18 cellular contexts compared by ENCODE assay signal in the genomic region with DNA sequence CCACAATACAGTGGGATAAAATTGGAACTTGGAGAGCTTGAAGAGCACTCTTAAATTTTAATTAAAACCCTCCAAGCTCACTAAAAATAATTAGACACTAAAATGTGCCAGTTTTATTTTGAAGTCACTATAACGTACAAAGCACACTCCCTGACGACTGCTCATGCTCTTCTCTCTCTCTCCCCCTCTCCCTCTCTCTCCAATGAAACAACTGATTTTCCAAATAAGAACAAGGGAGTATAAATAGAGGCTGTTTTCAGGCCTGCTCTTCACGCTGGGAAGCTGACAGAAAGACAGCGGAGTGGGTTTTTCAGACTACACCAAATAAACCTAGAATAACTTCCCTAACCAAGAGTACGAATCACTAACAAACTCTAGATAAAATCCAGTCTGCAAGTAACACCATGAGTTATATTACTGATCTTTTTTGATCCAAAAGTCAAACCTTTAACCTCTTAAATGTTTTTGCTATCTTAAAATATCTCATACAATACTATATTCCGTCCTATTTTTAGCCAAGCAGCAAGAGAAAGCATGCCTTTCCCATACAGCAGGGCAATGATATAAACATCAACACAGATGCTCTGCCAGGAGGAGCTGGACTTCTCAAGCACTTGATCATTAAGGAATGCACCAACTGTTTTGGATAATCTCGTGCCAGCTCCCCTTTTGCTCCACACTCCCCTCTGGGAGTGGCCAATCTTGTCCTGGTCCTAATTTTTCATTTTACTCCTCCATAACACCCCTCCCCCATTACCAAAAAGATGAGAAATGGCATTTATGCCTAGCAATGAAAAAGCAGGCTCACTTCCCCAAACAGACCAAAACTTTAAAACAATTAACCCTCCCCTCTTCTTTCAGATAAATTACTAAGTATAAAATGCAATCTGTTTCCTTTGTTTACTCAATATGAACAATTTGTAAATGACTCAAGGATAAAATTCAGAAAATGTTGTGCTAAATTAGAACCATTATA.
DNase-seq lines count a peak whose midpoint lies in the region; ATAC-seq and TF ChIP-seq lines count a peak whose summit lies in the region.
"Had no signal": no experiment of that assay in that cellular context is flagged by ENCODE, and none has a peak within 500 bp of the region (broad histone marks: within the 10 kb centered on the region; RNA-seq: fewer than 3 reads in every experiment).

No MANE protein-coding gene starts in this region.

- TF ChIP-seq POLR2A in heart left ventricle (IDR thresholded peaks at IDR 0.05) (no peak), esophagus muscularis mucosa (IDR thresholded peaks at IDR 0.05; ENCODE audit: low read depth) (no peak)

- intact Hi-C loops in heart left ventricle (cut with DNase I): loop anchor here in 1 of 10 donors (5.0 kb wide), 2 partner anchors 53 to 368 kb away; no protein-coding TSS in a partner anchor
- intact Hi-C loops in esophagus muscularis mucosa (cut with DNase I): no loop called here

- H3K4me3 ChIP-seq in GM23338: no peak overlapping the region
- peak overlapping the region in 8 of 12 donors; percentile 5 to 22 (median 17) for H3K4me3 ChIP-seq in heart left ventricle
- no peak overlapping the region for H3K4me3 ChIP-seq in esophagus muscularis mucosa
- H3K4me3 ChIP-seq: PC-9 had no signal

- no peaks in the 10 kb centered on the region for H3K27me3 Mint-ChIP-seq in GM23338 (ENCODE audit: insufficient read depth, low read depth, poor library complexity)
- H3K27me3 Mint-ChIP-seq: activated naive CD8-positive, alpha-beta T cell treated with anti-CD3 and anti-CD28 coated beads for 36 hours; B cell; memory B cell; T-cell had no signal

- H3K27me3 ChIP-seq in GM23338 (ENCODE audit: insufficient read depth): no peaks in the 10 kb centered on the region
- no peaks in the 10 kb centered on the region for H3K27me3 ChIP-seq in heart left ventricle
- no peaks in the 10 kb centered on the region for H3K27me3 ChIP-seq in esophagus muscularis mucosa

- 27 to 33% (median 31%) methylated on average over 7 of the region's 7 CpGs for WGBS in heart left ventricle, 4 donors
- WGBS in esophagus muscularis mucosa: 43% methylated on average over 7 of the region's 7 CpGs

- H3F3A ChIP-seq in GM23338 (replicated peaks; ENCODE audit: low read depth): no peaks in the 10 kb centered on the region

- no peaks in the 10 kb centered on the region for H3K9me3 Mint-ChIP-seq in GM23338
- H3K9me3 Mint-ChIP-seq: activated naive CD8-positive, alpha-beta T cell treated with anti-CD3 and anti-CD28 coated beads for 36 hours had no signal

- no peaks in the 10 kb centered on the region for H3K79me2 ChIP-seq in GM23338 (replicated peaks; ENCODE audit: insufficient read depth)
- H3K79me2 ChIP-seq: parathyroid adenoma had no signal

- no peaks in the 10 kb centered on the region for H3K36me3 Mint-ChIP-seq in GM23338 (ENCODE audit: low read depth)
- H3K36me3 Mint-ChIP-seq: activated naive CD8-positive, alpha-beta T cell treated with anti-CD3 and anti-CD28 coated beads for 36 hours; memory B cell; T-cell had no signal

- no peak for TF ChIP-seq EP300 in esophagus muscularis mucosa (IDR thresholded peaks at IDR 0.05)

- no peaks in the 10 kb centered on the region for H4K20me1 ChIP-seq in GM23338 (replicated peaks; ENCODE audit: insufficient read depth)

- peak overlapping the region; percentile 21; the same call in 1 of the 2 replicates for H2AFZ ChIP-seq in GM23338
- H2AFZ ChIP-seq: parathyroid adenoma, PC-9 had no signal

- DNase-seq in GM23338 (ENCODE audit: low spot score): no peak
- peak; percentile 87 for DNase-seq in NCI-H446 treated with DMSO at 0.1 percent for 48 hours (lab: John Stamatoyannopoulos, UW)
- no peak for DNase-seq in heart left ventricle
- DNase-seq in omental fat pad (ENCODE audit: low spot score): no peak
- DNase-seq in NCI-H2029 treated with DMSO at 0.1 percent for 48 hours (lab: John Stamatoyannopoulos, UW): no peak
- DNase-seq in esophagus muscularis mucosa (ENCODE audit: extremely low spot score): no peak
- DNase-seq in kidney tubule cell (ENCODE audit: low spot score): no peak
- no peak for DNase-seq in T-helper 1 cell
- DNase-seq: activated naive CD8-positive, alpha-beta T cell treated with anti-CD3 and anti-CD28 coated beads for 36 hours; activated T-cell treated with anti-CD3 and anti-CD28 coated beads for 4 hours; DND-41; NCI-H2171 treated with DMSO at 0.1 percent for 48 hours; PC-9; T-cell; trophoblast cell had no signal

- no peaks in the 10 kb centered on the region for H3K9me2 ChIP-seq in GM23338 (ENCODE audit: insufficient read depth)

- TF ChIP-seq CTCF in GM23338 (conservative IDR thresholded peaks at IDR 0.05; ENCODE audit: low read depth in 2 of 2) (no peak), heart left ventricle (IDR thresholded peaks at IDR 0.05) (no peak), omental fat pad (IDR thresholded peaks at IDR 0.05) (no peak), esophagus muscularis mucosa (IDR thresholded peaks at IDR 0.05) (no peak)

- H3K9me3 ChIP-seq in heart left ventricle (no peaks in the 10 kb centered on the region), esophagus muscularis mucosa (no peaks in the 10 kb centered on the region)

- no peak overlapping the region for H3K4me3 Mint-ChIP-seq in GM23338
- H3K4me3 Mint-ChIP-seq: activated naive CD8-positive, alpha-beta T cell treated with anti-CD3 and anti-CD28 coated beads for 36 hours; B cell; memory B cell; T-cell had no signal

- H3K27ac ChIP-seq in GM23338 (ENCODE audit: low read depth) (no peak overlapping the region), heart left ventricle (peak overlapping the region; percentile 35 to 83 (median 59)), esophagus muscularis mucosa (replicated peaks in 1 of 4) (no peak overlapping the region)
- H3K27ac ChIP-seq: parathyroid adenoma, PC-9 had no signal

- no peak overlapping the region; the same call in 1 of the 2 replicates for H3K27ac Mint-ChIP-seq in GM23338
- H3K27ac Mint-ChIP-seq: activated naive CD8-positive, alpha-beta T cell treated with anti-CD3 and anti-CD28 coated beads for 36 hours; B cell; memory B cell; T-cell had no signal

- H3K4me1 Mint-ChIP-seq in GM23338: peaks cover 6% of the 10 kb centered on the region
- H3K4me1 Mint-ChIP-seq: activated naive CD8-positive, alpha-beta T cell treated with anti-CD3 and anti-CD28 coated beads for 36 hours; B cell; memory B cell; T-cell had no signal

- H3K4me2 ChIP-seq in GM23338: no peak overlapping the region
- H3K4me2 ChIP-seq: PC-9 had no signal

- H3K4me1 ChIP-seq in GM23338 (ENCODE audit: insufficient read depth) (no peaks in the 10 kb centered on the region), heart left ventricle (peaks cover 0 to 51% (median 17%) of the 10 kb centered on the region in 12 donors), esophagus muscularis mucosa (peaks cover 0 to 9% (median 4%) of the 10 kb centered on the region in 4 donors)
- H3K4me1 ChIP-seq: parathyroid adenoma had no signal

- no peaks in the 10 kb centered on the region for H3K36me3 ChIP-seq in GM23338 (ENCODE audit: insufficient read depth)
- no peaks in the 10 kb centered on the region for H3K36me3 ChIP-seq in heart left ventricle
- no peaks in the 10 kb centered on the region for H3K36me3 ChIP-seq in esophagus muscularis mucosa

- ATAC-seq in GM23338: no peak
- ATAC-seq in heart left ventricle: peak; percentile 71 to 88 (median 76)
- ATAC-seq in omental fat pad (ENCODE audit: low FRiP score): peak; percentile 42
- ATAC-seq: T-cell had no signal

TF ChIP-seq in GM23338, 12 proteins besides CTCF, POLR2A, EP300 and RAD21:
- no peak for TF ChIP-seq EZH2phosphoT487 (IDR thresholded peaks at IDR 0.05; ENCODE audit: unreplicated experiment)
- TF ChIP-seq, protein P1, sequence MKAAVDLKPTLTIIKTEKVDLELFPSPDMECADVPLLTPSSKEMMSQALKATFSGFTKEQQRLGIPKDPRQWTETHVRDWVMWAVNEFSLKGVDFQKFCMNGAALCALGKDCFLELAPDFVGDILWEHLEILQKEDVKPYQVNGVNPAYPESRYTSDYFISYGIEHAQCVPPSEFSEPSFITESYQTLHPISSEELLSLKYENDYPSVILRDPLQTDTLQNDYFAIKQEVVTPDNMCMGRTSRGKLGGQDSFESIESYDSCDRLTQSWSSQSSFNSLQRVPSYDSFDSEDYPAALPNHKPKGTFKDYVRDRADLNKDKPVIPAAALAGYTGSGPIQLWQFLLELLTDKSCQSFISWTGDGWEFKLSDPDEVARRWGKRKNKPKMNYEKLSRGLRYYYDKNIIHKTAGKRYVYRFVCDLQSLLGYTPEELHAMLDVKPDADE (IDR thresholded peaks at IDR 0.05): no peak
- TF ChIP-seq POLR2AphosphoS5 (IDR thresholded peaks at IDR 0.05; ENCODE audit: low read depth): no peak

Comparison
In these comparisons a context has a peak if more than half of its experiments do, and no peak if none do; other contexts are left out.
1. H3K27ac ChIP-seq: peak in heart left ventricle (12 of 12); none in GM23338 (single experiment) and esophagus muscularis mucosa (0 of 4).
2. H3K4me3 ChIP-seq: peak in heart left ventricle (8 of 12); none in GM23338 (single experiment) and esophagus muscularis mucosa (0 of 4).